In genomic region chrX:136202889-136203288, GRCh38 we compare ENCODE assay signal across 15 cellular contexts. TPM values are rescaled to one million over a fixed set of nuclear protein-coding genes. Genes with fewer than 3 reads are reported as not detected.
DNase-seq lines count a peak whose midpoint lies in the region; ATAC-seq, FAIRE-seq and TF ChIP-seq lines count a peak whose summit lies in the region.
"Had no signal": no experiment of that assay in that cellular context is flagged by ENCODE, and none has a peak within 500 bp of the region (broad histone marks: within the 10 kb centered on the region; RNA-seq: fewer than 3 reads in every experiment).

No MANE protein-coding gene starts in this region.

- DNase-seq in HCEC 1CT (peak; percentile 72), osteoblast (ENCODE audit: insufficient read length, low spot score, missing footprints) (no peak), DMS 273 (lab: John Stamatoyannopoulos, UW; ENCODE audit: unreplicated experiment) (no peak), GF-D8 (lab: John Stamatoyannopoulos, UW) (no peak)
- DNase-seq in activated CD8-positive, alpha-beta memory T cell treated with anti-CD3 and anti-CD28 coated beads, Interleukin-2, amount 50 U/mL, for 48 hours, result no peak
- DNase-seq: caudate nucleus; NCI-H1436; NCI-H748 treated with DMSO at 0.1 percent for 48 hours; SJCRH30; stimulated activated CD4-positive, alpha-beta T cell treated with anti-CD3 and anti-CD28 coated beads, Interleukin-12 subunit alpha, Interleukin-12 subunit beta, amount 100 ng/mL, for 4 hours had no signal

- peak; percentile 46 for FAIRE-seq in endometrium (lab: Jason Lieb, UNC)

- no peak for TF ChIP-seq CTCF in osteoblast (IDR thresholded peaks at IDR 0.05; ENCODE audit: extremely low read depth, low read depth, low read length)

- H3K27ac ChIP-seq in ACC112 (ENCODE audit: low read depth, low read length) (peak overlapping the region; percentile 88), osteoblast (ENCODE audit: low read depth, low read length) (peak overlapping the region; percentile 60)
- H3K27ac ChIP-seq: SJCRH30 had no signal

- H3K4me2 ChIP-seq in osteoblast (ENCODE audit: insufficient read depth, low read length), result no peak overlapping the region

- no peaks in the 10 kb centered on the region for H3K36me3 ChIP-seq in ACC112 (ENCODE audit: insufficient read depth, low read length)
- H3K36me3 ChIP-seq in osteoblast (ENCODE audit: insufficient read depth, low read length), result peaks cover 11% of the 10 kb centered on the region
- H3K36me3 ChIP-seq: SJCRH30 had no signal

- H3K9me3 ChIP-seq in osteoblast (ENCODE audit: low read depth, low read length), result no peaks in the 10 kb centered on the region
- H3K9me3 ChIP-seq: SJCRH30 had no signal

- H3K27me3 ChIP-seq in ACC112 (ENCODE audit: insufficient read depth, low read length) (no peaks in the 10 kb centered on the region), osteoblast (ENCODE audit: insufficient read depth, low read length) (peaks cover 2% of the 10 kb centered on the region)
- H3K27me3 ChIP-seq: SJCRH30 had no signal

- H3K79me2 ChIP-seq in ACC112 (ENCODE audit: control insufficient read depth, insufficient read depth, low read length, unreplicated experiment), result peaks cover 2% of the 10 kb centered on the region
- no peaks in the 10 kb centered on the region for H3K79me2 ChIP-seq in osteoblast (ENCODE audit: insufficient read depth, low read length)

- H4K20me1 ChIP-seq in osteoblast (ENCODE audit: insufficient read depth, low read length), result no peaks in the 10 kb centered on the region

- peak overlapping the region; percentile 43; the same call in 1 of the 2 replicates for H3K4me3 ChIP-seq in ACC112 (ENCODE audit: low read depth, low read length)
- no peak overlapping the region for H3K4me3 ChIP-seq in osteoblast (ENCODE audit: insufficient read depth, low read length)
- H3K4me3 ChIP-seq: SJCRH30 had no signal

- peaks cover 52% of the 10 kb centered on the region for H3K4me1 ChIP-seq in ACC112 (ENCODE audit: control insufficient read depth, insufficient read depth, low read length, unreplicated experiment)
- peaks cover 37% of the 10 kb centered on the region for H3K4me1 ChIP-seq in osteoblast (ENCODE audit: insufficient read depth, low read length)
- H3K4me1 ChIP-seq: SJCRH30 had no signal

- ATAC-seq in GM19467 (IDR thresholded peaks at IDR 0.05; ENCODE audit: unreplicated experiment), result no peak
- ATAC-seq: esophagus mucosa, WTC11 had no signal

- H2AFZ ChIP-seq in ACC112 (ENCODE audit: low read length, unreplicated experiment) (no peak overlapping the region), osteoblast (ENCODE audit: low read length) (no peak overlapping the region)

RNA-seq across cellular contexts. Expression of gene MAP7D3, which starts 48.3 kb away (rescaled TPM):
- 19.2 and 23.6 TPM in 2 replicates for total RNA-seq in osteoblast

RNA-seq across cellular contexts. Expression of gene FHL1, which starts 55.6 kb away (rescaled TPM):
- total RNA-seq in osteoblast, result 51.8 and 68.7 TPM in 2 replicates
